In the genomic region with DNA sequence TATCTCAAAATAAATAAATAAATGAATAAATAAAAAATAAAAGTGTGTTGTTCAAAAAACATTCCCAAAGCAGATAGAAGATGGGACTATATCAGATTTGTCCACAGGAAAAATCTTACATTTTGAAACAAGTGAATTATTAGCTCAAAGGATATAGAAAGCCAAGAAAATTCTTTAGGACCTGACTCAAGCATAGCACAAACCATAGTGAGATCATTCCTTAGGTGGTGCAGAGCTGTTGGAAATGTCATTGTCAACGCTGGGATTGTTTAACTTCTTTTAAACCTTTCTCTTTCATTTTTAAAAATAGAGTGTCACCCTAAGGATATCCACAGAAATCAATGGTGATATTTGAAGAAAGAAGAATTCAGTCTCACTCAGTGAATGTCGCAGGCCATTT, we compare ENCODE assay signal across 18 cellular contexts.
"Had no signal": no experiment of that assay in that cellular context is flagged by ENCODE, and none has a peak within 500 bp of the region (broad histone marks: within the 10 kb centered on the region; RNA-seq: fewer than 3 reads in every experiment).

No MANE protein-coding gene starts in this region.

- DNase-seq: activated B cell treated with CpG ODN at 0.5 μM for 24 hours; activated CD4-positive, alpha-beta T cell treated with anti-CD3 and anti-CD28 coated beads for 1 hour; activated CD4-positive, alpha-beta T cell treated with anti-CD3 and anti-CD28 coated beads, Interleukin-2, amount 10 ng/mL, durations not matched to agents 24 days and 14 days; activated CD4-positive, alpha-beta T cell treated with anti-CD3 and anti-CD28 coated beads, Interleukin-2, amount 50 U/mL, for 48 hours; activated CD8-positive, alpha-beta memory T cell treated with anti-CD3 and anti-CD28 coated beads, Interleukin-2, amount 10 ng/mL, durations not matched to agents 7 days and 5 days; activated effector memory CD4-positive, alpha-beta T cell treated with Interleukin-2 at 50 U/mL for 16 hours; activated naive CD4-positive, alpha-beta T cell; activated T-cell treated with anti-CD3 and anti-CD28 coated beads, Interleukin-2, amount 50 U/mL, for 24 hours; amniotic stem cell; NCI-H1092; NCI-H1417; NCI-H1930; NCI-H510A treated with DMSO at 0.1 percent for 48 hours; PC-3; SHP77 treated with DMSO at 0.1 percent for 48 hours; T-helper 17 cell; T-helper 9 cell had no signal

- H3K4me3 ChIP-seq: ascending aorta had no signal
